In genomic region chr6:111758608-111759293, GRCh38 we compare ENCODE assay signal across 10 cellular contexts.
DNase-seq lines count a peak whose midpoint lies in the region; ATAC-seq and TF ChIP-seq lines count a peak whose summit lies in the region.
"Had no signal": no experiment of that assay in that cellular context is flagged by ENCODE, and none has a peak within 500 bp of the region (broad histone marks: within the 10 kb centered on the region; RNA-seq: fewer than 3 reads in every experiment).

No MANE protein-coding gene starts in this region.

- DNase-seq in LHCN-M2 (ENCODE audit: low read depth) (peak; percentile 17), testis (no peak), KBM-7 (no peak)
- DNase-seq in activated CD4-positive, CD25-positive, alpha-beta regulatory T cell treated with anti-CD3 and anti-CD28 coated beads, Interleukin-2, amount 50 U/mL, for 72 hours: peak; percentile 43
- peak; percentile 42 to 59 (median 46) for DNase-seq in effector memory CD8-positive, alpha-beta T cell
- DNase-seq: OCI-M1 had no signal

- H3K27me3 Mint-ChIP-seq in effector memory CD8-positive, alpha-beta T cell: no peaks in the 10 kb centered on the region
- H3K27me3 Mint-ChIP-seq: memory B cell had no signal

- ATAC-seq in effector memory CD8-positive, alpha-beta T cell (replicated peaks): peak; percentile 29
- ATAC-seq in HG03025 (IDR thresholded peaks at IDR 0.05; ENCODE audit: low FRiP score, unreplicated experiment) (no peak), GM21717 (IDR thresholded peaks at IDR 0.05; ENCODE audit: unreplicated experiment) (no peak)

- H3K9me3 ChIP-seq in testis: no peaks in the 10 kb centered on the region

- TF ChIP-seq CTCF in testis (IDR thresholded peaks at IDR 0.05): no peak

- H3K27me3 ChIP-seq in testis: no peaks in the 10 kb centered on the region

- peak overlapping the region; percentile 91 to 96 for H3K4me3 Mint-ChIP-seq in effector memory CD8-positive, alpha-beta T cell
- H3K4me3 Mint-ChIP-seq: memory B cell had no signal

- H3K9me3 Mint-ChIP-seq in effector memory CD8-positive, alpha-beta T cell: no peaks in the 10 kb centered on the region
- H3K9me3 Mint-ChIP-seq: memory B cell had no signal

- H3K36me3 Mint-ChIP-seq in effector memory CD8-positive, alpha-beta T cell (ENCODE audit: insufficient read depth): peaks cover 84% of the 10 kb centered on the region

- no peak for TF ChIP-seq POLR2A in testis (IDR thresholded peaks at IDR 0.05)

- in situ Hi-C loops in KBM-7 (cut with MboI; ENCODE audit: low pct_unique_long_range_greater_than_20kb, low sequenced_read_pairs): no loop called here

- peak overlapping the region in 5 of 7 experiments; percentile 6 to 30 (median 19) for H3K4me3 ChIP-seq in skin epidermis
- no peak overlapping the region for H3K4me3 ChIP-seq in testis

- peaks cover 73 to 91% of the 10 kb centered on the region in 2 donors for H3K4me1 Mint-ChIP-seq in effector memory CD8-positive, alpha-beta T cell (ENCODE audit: low read depth in 2 of 2)

- 90 to 95% methylated on average over 11 of the region's 11 CpGs for WGBS in testis, 2 donors

- H3K27ac Mint-ChIP-seq in effector memory CD8-positive, alpha-beta T cell: peak overlapping the region; percentile 100

- H3K27ac ChIP-seq in skin epidermis (peak overlapping the region in 20 of 21 experiments; percentile 41 to 94 (median 77)), testis (no peak overlapping the region)

- intact Hi-C loops in testis (cut with DNase I; ENCODE audit: low total_unique reads): no loop called here

- no peaks in the 10 kb centered on the region for H3K4me1 ChIP-seq in testis

- no peaks in the 10 kb centered on the region for H3K36me3 ChIP-seq in testis (ENCODE audit: low read depth, missing control alignments)

Comparison
In these comparisons a context has a peak if more than half of its experiments do, and no peak if none do; other contexts are left out.
1. DNase-seq: peak in LHCN-M2 (single experiment), activated CD4-positive, CD25-positive, alpha-beta regulatory T cell treated with anti-CD3 and anti-CD28 coated beads, Interleukin-2, amount 50 U/mL, for 72 hours (single experiment) and effector memory CD8-positive, alpha-beta T cell (3 of 3); none in testis (single experiment) and KBM-7 (single experiment).
2. H3K27ac ChIP-seq: peak in skin epidermis (20 of 21); none in testis (0 of 2).
3. H3K4me3 ChIP-seq: peak in skin epidermis (5 of 7); none in testis (0 of 2).